29 cellular contexts compared by ENCODE assay signal in genomic region chr10:38730076-38730475, GRCh38.
"Had no signal": no experiment of that assay in that cellular context is flagged by ENCODE, and none has a peak within 500 bp of the region (broad histone marks: within the 10 kb centered on the region; RNA-seq: fewer than 3 reads in every experiment).

No MANE protein-coding gene starts in this region.

- H3K27me3 ChIP-seq: adrenal gland, ascending aorta, body of pancreas, brain microvascular endothelial cell, breast epithelium, cardiac muscle cell had no signal

- H3K4me3 ChIP-seq: adrenal gland, ascending aorta, body of pancreas, breast epithelium, cardiac muscle cell had no signal

- H3K36me3 ChIP-seq: adrenal gland, ascending aorta, brain microvascular endothelial cell, breast epithelium, cardiac muscle cell had no signal

- DNase-seq: activated effector memory CD4-positive, alpha-beta T cell treated with anti-CD3 and anti-CD28 coated beads, Interleukin-2, amount 50 U/mL, for 16 hours; activated effector memory CD4-positive, alpha-beta T cell treated with Interleukin-2 at 50 U/mL for 16 hours; activated gamma-delta T cell; activated gamma-delta T cell treated with Interleukin-2 at 50 U/mL for 16 hours; activated naive CD4-positive, alpha-beta T cell; activated naive CD4-positive, alpha-beta T cell treated with anti-CD3 and anti-CD28 coated beads for 36 hours; activated naive CD4-positive, alpha-beta T cell treated with anti-CD3 and anti-CD28 coated beads, Interleukin-2, amount 10 ng/mL, durations not matched to agents 7 days and 5 days; activated naive CD4-positive, alpha-beta T cell treated with anti-CD3 and anti-CD28 coated beads, Interleukin-2, amount 50 U/mL, for 16 hours; activated naive CD4-positive, alpha-beta T cell treated with Interleukin-2 at 50 U/mL for 16 hours; activated naive CD8-positive, alpha-beta T cell treated with anti-CD3 and anti-CD28 coated beads for 36 hours; activated naive CD8-positive, alpha-beta T cell treated with anti-CD3 and anti-CD28 coated beads, Interleukin-2, amount 10 ng/mL, durations not matched to agents 7 days and 5 days; activated naive CD8-positive, alpha-beta T cell treated with anti-CD3 and anti-CD28 coated beads, Interleukin-2, amount 50 U/mL, for 24 hours; activated T-cell treated with anti-CD3 and anti-CD28 coated beads, Interleukin-2, amount 50 U/mL, for 24 hours; activated T-cell treated with anti-CD3 and anti-CD28 coated beads, Interleukin-2, amount 50 U/mL, for 4 hours; activated T-cell treated with anti-CD3 and anti-CD28 coated beads, Interleukin-2, amount 50 U/mL, for 48 hours; activated T-cell treated with anti-CD3 and anti-CD28 coated beads, Interleukin-2, amount 50 U/mL, for 72 hours; adrenal gland; amniotic stem cell; amygdala; anterior cingulate cortex; aorta; body of pancreas; brain microvascular endothelial cell; caudate nucleus; central memory CD4-positive, alpha-beta T cell; cerebellar nuclear complex had no signal
